In genomic region chr4:40473578-40474388, GRCh38 we compare ENCODE assay signal across 13 cellular contexts.
A peak's percentile ranks its signal among the peaks of the same experiment; 100 is the strongest.
DNase-seq lines count a peak whose midpoint lies in the region; ATAC-seq and TF ChIP-seq lines count a peak whose summit lies in the region.
"Had no signal": no experiment of that assay in that cellular context is flagged by ENCODE, and none has a peak within 500 bp of the region (broad histone marks: within the 10 kb centered on the region; RNA-seq: fewer than 3 reads in every experiment).

No MANE protein-coding gene starts in this region.

- peak overlapping the region; percentile 18 for H3K9ac ChIP-seq in mucosa of stomach (ENCODE audit: low read length)
- H3K9ac ChIP-seq: BLaER1 treated with 17β-estradiol and CSF1 and Interleukin-3, amounts not matched to agents 10 nM and 100 nM had no signal

- H3K4me3 Mint-ChIP-seq in naive thymus-derived CD4-positive, alpha-beta T cell, result no peak overlapping the region
- H3K4me3 Mint-ChIP-seq: neural crest cell; T-helper 1 cell treated with Interleukin-12 subunit alpha and Interleukin-12 subunit beta and Interleukin-4 antibody, amounts not matched to agents 30 μg/mL and 1 μg/mL, for 36 hours had no signal

- peaks cover 0 to 22% (median 8%) of the 10 kb centered on the region in 7 donors for H3K4me1 Mint-ChIP-seq in naive thymus-derived CD4-positive, alpha-beta T cell

- TF ChIP-seq CTCF in OCI-LY7 (conservative IDR thresholded peaks at IDR 0.05; ENCODE audit: low read length), result no peak

- H3K36me3 ChIP-seq in mucosa of stomach (ENCODE audit: control insufficient read depth, insufficient read depth, low read length), result no peaks in the 10 kb centered on the region
- no peaks in the 10 kb centered on the region for H3K36me3 ChIP-seq in OCI-LY7 (ENCODE audit: insufficient read depth, low read length)
- no peaks in the 10 kb centered on the region for H3K36me3 ChIP-seq in naive thymus-derived CD4-positive, alpha-beta T cell (ENCODE audit: control insufficient read depth in 2 of 3, insufficient read depth in 3 of 3, low read length in 3 of 3)

- no peaks in the 10 kb centered on the region for H3K9me2 ChIP-seq in OCI-LY7 (ENCODE audit: insufficient read depth, low read length)

- POLR2A ChIA-PET in OCI-LY7 (lab: Charles Lee), result interaction anchor here (0.6 to 1.5 kb wide), 2 partner anchors 11 to 255 kb away, joined by 3 to 4 read pairs; no protein-coding TSS in a partner anchor
- POLR2A ChIA-PET in naive thymus-derived CD4-positive, alpha-beta T cell (lab: Charles Lee), result no interaction called here

- H3K27ac Mint-ChIP-seq in naive thymus-derived CD4-positive, alpha-beta T cell, result no peak overlapping the region
- H3K27ac Mint-ChIP-seq: T-helper 1 cell treated with Interleukin-12 subunit alpha and Interleukin-12 subunit beta and Interleukin-4 antibody, amounts not matched to agents 30 μg/mL and 1 μg/mL, for 36 hours had no signal

- H3K4me2 ChIP-seq in OCI-LY7 (ENCODE audit: low read length), result no peak overlapping the region

- peaks cover 43% of the 10 kb centered on the region for H3K4me1 ChIP-seq in mucosa of stomach (ENCODE audit: control insufficient read depth, insufficient read depth, low read length)
- H3K4me1 ChIP-seq in OCI-LY7 (ENCODE audit: insufficient read depth, low read length, poor library complexity, severe bottlenecking), result no peaks in the 10 kb centered on the region
- H3K4me1 ChIP-seq in naive thymus-derived CD4-positive, alpha-beta T cell (ENCODE audit: control insufficient read depth in 2 of 2, insufficient read depth in 2 of 2, low read length in 2 of 2), result no peaks in the 10 kb centered on the region

- H2AFZ ChIP-seq in OCI-LY7 (ENCODE audit: low read length), result no peak overlapping the region

- no peaks in the 10 kb centered on the region for H3K36me3 Mint-ChIP-seq in naive thymus-derived CD4-positive, alpha-beta T cell

- H3K9me3 Mint-ChIP-seq in naive thymus-derived CD4-positive, alpha-beta T cell, result no peaks in the 10 kb centered on the region
- H3K9me3 Mint-ChIP-seq: neural crest cell; T-helper 1 cell treated with Interleukin-12 subunit alpha and Interleukin-12 subunit beta and Interleukin-4 antibody, amounts not matched to agents 30 μg/mL and 1 μg/mL, for 36 hours had no signal

- intact Hi-C loops in OCI-LY7 (cut with micrococcal nuclease; ENCODE audit: unreplicated experiment), result no loop called here
- intact Hi-C loops in naive thymus-derived CD4-positive, alpha-beta T cell (cut with micrococcal nuclease), result no loop called here

- H3K9me3 ChIP-seq in mucosa of stomach (ENCODE audit: control insufficient read depth, low read length) (no peaks in the 10 kb centered on the region), OCI-LY7 (ENCODE audit: low read length) (no peaks in the 10 kb centered on the region)
- H3K9me3 ChIP-seq in naive thymus-derived CD4-positive, alpha-beta T cell (ENCODE audit: control insufficient read depth in 2 of 3, low read length in 3 of 3), result no peaks in the 10 kb centered on the region
- H3K9me3 ChIP-seq: BLaER1 treated with 17β-estradiol and CSF1 and Interleukin-3, amounts not matched to agents 10 nM and 100 nM had no signal

- no peaks in the 10 kb centered on the region for H3K27me3 ChIP-seq in mucosa of stomach (ENCODE audit: control insufficient read depth, insufficient read depth, low read length)
- no peaks in the 10 kb centered on the region for H3K27me3 ChIP-seq in naive thymus-derived CD4-positive, alpha-beta T cell (ENCODE audit: control insufficient read depth in 2 of 2, insufficient read depth in 2 of 2, low read length in 2 of 2)
- H3K27me3 ChIP-seq: BLaER1 treated with 17β-estradiol and CSF1 and Interleukin-3, amounts not matched to agents 10 nM and 100 nM had no signal

- H3K27ac ChIP-seq in OCI-LY7 (ENCODE audit: low read depth, low read length, poor library complexity, severe bottlenecking), result no peak overlapping the region
- H3K27ac ChIP-seq in naive thymus-derived CD4-positive, alpha-beta T cell (ENCODE audit: low read depth, low read length), result no peak overlapping the region
- H3K27ac ChIP-seq: BLaER1 treated with 17β-estradiol and CSF1 and Interleukin-3, amounts not matched to agents 10 nM and 100 nM had no signal

- H3K4me3 ChIP-seq in mucosa of stomach (ENCODE audit: low read length), result peak overlapping the region; percentile 2
- no peak overlapping the region for H3K4me3 ChIP-seq in OCI-LY7 (ENCODE audit: low read depth, low read length, poor library complexity, severe bottlenecking)
- no peak overlapping the region for H3K4me3 ChIP-seq in naive thymus-derived CD4-positive, alpha-beta T cell (ENCODE audit: low read length)
- H3K4me3 ChIP-seq: BLaER1 treated with 17β-estradiol and CSF1 and Interleukin-3, amounts not matched to agents 10 nM and 100 nM had no signal

- peak; percentile 72 for ATAC-seq in GM18498 (IDR thresholded peaks at IDR 0.05; ENCODE audit: unreplicated experiment)
- ATAC-seq in HG02759 (IDR thresholded peaks at IDR 0.05; ENCODE audit: unreplicated experiment), result peak; percentile 84
- no peak for ATAC-seq in naive thymus-derived CD4-positive, alpha-beta T cell
- ATAC-seq in HG02623 (IDR thresholded peaks at IDR 0.05; ENCODE audit: unreplicated experiment), result no peak

- no peaks in the 10 kb centered on the region for H3K27me3 Mint-ChIP-seq in naive thymus-derived CD4-positive, alpha-beta T cell

- H4K20me1 ChIP-seq in OCI-LY7 (ENCODE audit: insufficient read depth, low read length), result no peaks in the 10 kb centered on the region

- no TSS peak for BruUV-seq in OCI-LY7 (replicated peaks; lab: Mats Ljungman, UMichigan)

- DNase-seq in SW480 (ENCODE audit: low spot score) (peak; percentile 33), OCI-LY7 (ENCODE audit: low spot score) (no peak), NCI-H1417 (lab: John Stamatoyannopoulos, UW) (no peak)
- no peak for DNase-seq in naive thymus-derived CD4-positive, alpha-beta T cell
- DNase-seq: amygdala; stimulated activated naive CD4-positive, alpha-beta T cell had no signal

- H3K79me2 ChIP-seq in OCI-LY7 (ENCODE audit: insufficient read depth, low read depth, low read length), result no peaks in the 10 kb centered on the region

- CTCF ChIA-PET in OCI-LY7 (lab: Charles Lee; ENCODE audit: unreplicated experiment), result no interaction called here
- CTCF ChIA-PET in naive thymus-derived CD4-positive, alpha-beta T cell (lab: Charles Lee), result no interaction called here

Comparison
In these comparisons a context has a peak if more than half of its experiments do, and no peak if none do; other contexts are left out.
1. ATAC-seq: peak in GM18498 (single experiment) and HG02759 (single experiment); none in naive thymus-derived CD4-positive, alpha-beta T cell (single experiment) and HG02623 (single experiment).